9 cellular contexts compared by ENCODE assay signal in the genomic region with DNA sequence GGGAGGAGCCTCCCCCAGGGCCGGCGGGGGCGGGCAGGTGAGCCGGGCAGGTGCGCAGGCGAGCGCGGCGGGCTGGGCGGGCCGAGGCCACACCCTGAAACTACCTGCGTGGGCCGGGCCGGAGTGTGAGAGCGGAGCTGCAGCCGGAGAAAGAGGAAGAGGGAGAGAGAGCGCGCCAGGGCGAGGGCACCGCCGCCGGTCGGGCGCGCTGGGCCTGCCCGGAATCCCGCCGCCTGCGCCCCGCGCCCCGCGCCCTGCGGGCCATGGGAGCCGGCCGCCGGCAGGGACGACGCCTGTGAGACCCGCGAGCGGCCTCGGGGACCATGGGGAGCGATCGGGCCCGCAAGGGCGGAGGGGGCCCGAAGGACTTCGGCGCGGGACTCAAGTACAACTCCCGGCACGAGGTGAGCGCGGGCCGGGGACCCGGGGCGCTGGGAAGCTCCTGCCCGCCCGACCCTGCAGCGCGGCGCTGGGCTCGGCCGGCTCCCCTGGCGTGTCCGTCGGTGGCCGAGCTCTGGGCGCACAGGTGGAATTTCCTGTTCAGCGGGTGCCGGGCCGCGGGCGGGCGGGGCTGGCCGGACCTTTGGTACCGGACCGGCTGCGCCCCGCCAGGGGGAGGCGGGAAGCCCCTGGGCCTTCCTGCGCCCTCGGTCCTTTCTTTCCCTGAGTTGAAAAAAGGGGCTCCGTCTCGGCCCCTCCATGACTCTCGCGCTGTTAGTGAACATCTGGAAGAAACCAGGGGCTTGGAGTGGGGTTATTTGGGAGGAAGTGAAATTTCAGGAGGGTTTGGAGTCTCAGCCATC.
DNase-seq lines count a peak whose midpoint lies in the region; ATAC-seq and TF ChIP-seq lines count a peak whose summit lies in the region.
"Had no signal": no experiment of that assay in that cellular context is flagged by ENCODE, and none has a peak within 500 bp of the region (broad histone marks: within the 10 kb centered on the region; RNA-seq: fewer than 3 reads in every experiment).

Gene ST14 (plus strand): TSS at position 126 of the 803 bp plus-strand sequence. CDS start 198 bp downstream, at position 324.

- no peaks in the 10 kb centered on the region for H3K27me3 ChIP-seq in mucosa of stomach (ENCODE audit: control insufficient read depth, insufficient read depth, low read length)

- TF ChIP-seq CTCF in coronary artery (IDR thresholded peaks at IDR 0.05): no peak

- ATAC-seq in HG03175 (IDR thresholded peaks at IDR 0.05; ENCODE audit: unreplicated experiment): no peak

- peak; percentile 43 for DNase-seq in SKM-1 treated with dmso at 0.1 percent for 144 hours (lab: John Stamatoyannopoulos, UW; ENCODE audit: unreplicated experiment)
- no peak for DNase-seq in SKM-1 (lab: John Stamatoyannopoulos, UW; ENCODE audit: unreplicated experiment)
- peak; percentile 26 for DNase-seq in NCI-H2171 treated with DMSO at 0.1 percent for 48 hours (lab: John Stamatoyannopoulos, UW)
- no peak for DNase-seq in coronary artery (ENCODE audit: low spot score)
- DNase-seq in activated gamma-delta T cell treated with Interleukin-2 at 50 U/mL for 16 hours: no peak
- no peak for DNase-seq in stimulated activated CD4-positive, alpha-beta T cell treated with anti-CD3 and anti-CD28 coated beads, Interleukin-4, amount 100 ng/mL, for 24 hours
- DNase-seq: CD4-positive, CD25-positive, alpha-beta regulatory T cell had no signal

- H3K9ac ChIP-seq in mucosa of stomach (ENCODE audit: low read length): peak within 1 kb of the TSS; percentile 84

- H3K27ac ChIP-seq in coronary artery: no peak within 1 kb of the TSS

- H3K36me3 ChIP-seq in mucosa of stomach (ENCODE audit: control insufficient read depth, insufficient read depth, low read length): no peaks in the 10 kb centered on the region

- H3K4me1 ChIP-seq in mucosa of stomach (ENCODE audit: control insufficient read depth, insufficient read depth, low read length): peaks cover 37% of the 10 kb centered on the region

- H3K9me3 ChIP-seq in mucosa of stomach (ENCODE audit: control insufficient read depth, low read length): no peaks in the 10 kb centered on the region

- peak within 1 kb of the TSS; percentile 60 for H3K4me3 ChIP-seq in coronary artery
- peak within 1 kb of the TSS; percentile 72 for H3K4me3 ChIP-seq in mucosa of stomach (ENCODE audit: low read length)

Comparison
In these comparisons a context has a peak if more than half of its experiments do, and no peak if none do; other contexts are left out.
1. DNase-seq: peak in SKM-1 treated with dmso at 0.1 percent for 144 hours (single experiment) and NCI-H2171 treated with DMSO at 0.1 percent for 48 hours (single experiment); none in SKM-1 (single experiment), coronary artery (single experiment), activated gamma-delta T cell treated with Interleukin-2 at 50 U/mL for 16 hours (single experiment) and stimulated activated CD4-positive, alpha-beta T cell treated with anti-CD3 and anti-CD28 coated beads, Interleukin-4, amount 100 ng/mL, for 24 hours (single experiment).